In the genomic region with DNA sequence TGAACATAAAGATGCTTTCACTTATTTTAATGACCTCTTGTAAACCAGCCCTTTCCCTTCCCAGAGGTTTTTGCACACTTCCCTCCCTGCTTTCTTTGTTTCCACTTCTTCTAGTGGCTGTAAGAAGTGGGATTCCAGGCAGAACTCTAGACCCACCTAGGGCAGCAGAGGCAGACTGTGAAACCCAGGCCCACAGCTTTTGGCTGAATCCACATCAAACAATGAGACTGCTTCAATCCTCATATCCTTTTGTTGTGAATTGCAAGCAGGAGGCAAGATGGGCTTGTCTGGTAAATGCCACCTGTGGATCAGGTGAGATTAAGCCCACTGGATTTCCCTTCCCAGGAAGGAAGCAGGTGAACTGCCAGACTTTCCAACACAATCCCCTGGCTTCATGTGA, we compare ENCODE assay signal across 16 cellular contexts. TPM values are rescaled to one million over a fixed set of nuclear protein-coding genes. Genes with fewer than 3 reads are reported as not detected.
DNase-seq lines count a peak whose midpoint lies in the region; ATAC-seq, FAIRE-seq and TF ChIP-seq lines count a peak whose summit lies in the region.
"Had no signal": no experiment of that assay in that cellular context is flagged by ENCODE, and none has a peak within 500 bp of the region (broad histone marks: within the 10 kb centered on the region; RNA-seq: fewer than 3 reads in every experiment).

No MANE protein-coding gene starts in this region.

- H3K4me1 ChIP-seq in mesendoderm (ENCODE audit: control insufficient read depth, low read depth, low read length) = peaks cover 11% of the 10 kb centered on the region
- H3K4me1 ChIP-seq: Caco-2, HAP-1 had no signal

- H3K56ac ChIP-seq in mesendoderm (ENCODE audit: low read length) = peak overlapping the region; percentile 59

- H4K8ac ChIP-seq in mesendoderm (ENCODE audit: low read depth, low read length) = no peak overlapping the region

- no peak overlapping the region for H3K4ac ChIP-seq in mesendoderm (ENCODE audit: low read depth, low read length)

- CTCF ChIA-PET in WTC11 (lab: Charles Lee) = interaction anchor here (0.9 to 6.6 kb wide), 6 partner anchors 10 to 58 kb away, joined by 3 to 45 read pairs (median 14); partner anchors contain the start of gene CCDC177

- no peak overlapping the region for H3K4me3 Mint-ChIP-seq in WTC11
- H3K4me3 Mint-ChIP-seq: CD8-positive, alpha-beta memory T cell; IgD-negative memory B cell had no signal

- no peaks in the 10 kb centered on the region for H3K36me3 ChIP-seq in mesendoderm (ENCODE audit: control insufficient read depth, insufficient read depth, low read length)
- H3K36me3 ChIP-seq: BLaER1, HAP-1 had no signal

- H3K18ac ChIP-seq in mesendoderm (ENCODE audit: low read length) = no peak overlapping the region

- no peak overlapping the region for H2AK5ac ChIP-seq in mesendoderm (ENCODE audit: low read length)

- H2BK120ac ChIP-seq in mesendoderm (ENCODE audit: low read depth, low read length) = no peak overlapping the region

- H2BK15ac ChIP-seq in mesendoderm (replicated peaks; ENCODE audit: low read depth) = no peak overlapping the region

- peaks cover 30% of the 10 kb centered on the region for H3K4me1 Mint-ChIP-seq in WTC11
- H3K4me1 Mint-ChIP-seq: CD8-positive, alpha-beta memory T cell; IgD-negative memory B cell had no signal

- peak overlapping the region; percentile 78 for H3K27ac Mint-ChIP-seq in WTC11
- H3K27ac Mint-ChIP-seq: CD8-positive, alpha-beta memory T cell; IgD-negative memory B cell had no signal

- H3K36me3 Mint-ChIP-seq in WTC11 = no peaks in the 10 kb centered on the region
- H3K36me3 Mint-ChIP-seq: IgD-negative memory B cell had no signal

- no peaks in the 10 kb centered on the region for H3K27me3 ChIP-seq in mesendoderm (ENCODE audit: insufficient read depth, low read length, poor library complexity)
- H3K27me3 ChIP-seq: BLaER1 had no signal

- no peak overlapping the region for H4K5ac ChIP-seq in mesendoderm (ENCODE audit: low read length)

- no peak overlapping the region for H3K4me2 ChIP-seq in mesendoderm (ENCODE audit: low read length)
- H3K4me2 ChIP-seq: BLaER1 had no signal

- ATAC-seq in WTC11 = peak; percentile 76
- ATAC-seq in GM18858 (IDR thresholded peaks at IDR 0.05; ENCODE audit: unreplicated experiment) = no peak

- H3K23ac ChIP-seq in mesendoderm (ENCODE audit: low read length) = no peak overlapping the region

- POLR2A ChIA-PET in WTC11 (lab: Charles Lee) = no interaction called here

- TF ChIP-seq CTCF in WTC11 (IDR thresholded peaks at IDR 0.05) = no peak

- peak overlapping the region; percentile 42 for H3K9ac ChIP-seq in mesendoderm (ENCODE audit: low read length)
- H3K9ac ChIP-seq: BLaER1 had no signal

- H3K4me3 ChIP-seq in mesendoderm (ENCODE audit: low read length) = no peak overlapping the region
- H3K4me3 ChIP-seq: BLaER1, HAP-1 had no signal

- peaks cover 2% of the 10 kb centered on the region for H3K27me3 Mint-ChIP-seq in WTC11 (ENCODE audit: low read depth)

- peak overlapping the region; percentile 76 for H3K27ac ChIP-seq in mesendoderm (ENCODE audit: low read depth, low read length)
- H3K27ac ChIP-seq: 22Rv1, BLaER1 had no signal

- no peaks in the 10 kb centered on the region for H3K9me3 Mint-ChIP-seq in WTC11
- H3K9me3 Mint-ChIP-seq: CD8-positive, alpha-beta memory T cell; IgD-negative memory B cell had no signal

- no peaks in the 10 kb centered on the region for H3K79me1 ChIP-seq in mesendoderm (ENCODE audit: low read length)

- DNase-seq in NCI-H345 (lab: John Stamatoyannopoulos, UW) (peak; percentile 14), NCI-H345 treated with DMSO at 0.1 percent for 48 hours (lab: John Stamatoyannopoulos, UW; ENCODE audit: unreplicated experiment) (no peak), NCI-H146 (lab: John Stamatoyannopoulos, UW) (peak; percentile 48), WTC11 (ENCODE audit: low spot score) (no peak), mesendoderm (peak; percentile 89), HK-2 (ENCODE audit: unreplicated experiment) (no peak), frontal cortex (ENCODE audit: low spot score in 2 of 2) (no peak)
- DNase-seq: Caco-2; CD8-positive, alpha-beta memory T cell; GF-D8; GOT3 had no signal

- FAIRE-seq in frontal cortex (lab: Jason Lieb, UNC) = no peak

- H3K79me2 ChIP-seq in mesendoderm (ENCODE audit: control insufficient read depth, insufficient read depth, low read length) = no peaks in the 10 kb centered on the region

- H2BK5ac ChIP-seq in mesendoderm (ENCODE audit: low read length) = peak overlapping the region; percentile 93

TF ChIP-seq in WTC11, 78 proteins besides CTCF, POLR2A, EP300 and RAD21:
- 0 out of 2 replicates have a peak, but pooled peaks have one; percentile 39 for TF ChIP-seq ZNF232 (CRISPR knock-in tag; IDR thresholded peaks at IDR 0.05)
- TF ChIP-seq ZNF425 (CRISPR knock-in tag; conservative IDR thresholded peaks at IDR 0.05) = no peak
- peak; percentile 46; the same call in 1 of the 2 replicates for TF ChIP-seq TEAD1 (CRISPR knock-in tag; IDR thresholded peaks at IDR 0.05)
- TF ChIP-seq ETV6 (CRISPR knock-in tag; IDR thresholded peaks at IDR 0.05) = 0 out of 2 replicates have a peak, but pooled peaks have one; percentile 18

RNA-seq across cellular contexts. Expression of gene CCDC177, which starts 12.8 kb away (rescaled TPM):
- total RNA-seq in WTC11 (2021) (1.7 to 2.2 TPM (median 2.1 TPM) in 3 replicates), frontal cortex (4.5 TPM)
- 2.1 TPM for polyA plus RNA-seq in mesendoderm (2013, experiment 1 of 2)
- polyA plus RNA-seq in mesendoderm (2013, experiment 2 of 2) = 1.8 TPM
- total RNA-seq: CD8-positive, alpha-beta memory T cell had no signal
- polyA plus RNA-seq: CD8-positive, alpha-beta memory T cell; IgD-negative memory B cell had no signal

RNA-seq across cellular contexts. Expression of gene SUSD6, which starts 49.5 kb away (rescaled TPM):
- total RNA-seq in WTC11 (2021) = 6.6 to 10.1 TPM (median 8.1 TPM) in 3 replicates
- 2.9 TPM for polyA plus RNA-seq in mesendoderm (2013, experiment 1 of 2)
- polyA plus RNA-seq in mesendoderm (2013, experiment 2 of 2) = 2.6 TPM
- 4.9 TPM for total RNA-seq in frontal cortex

Comparison
In these comparisons a context has a peak if more than half of its experiments do, and no peak if none do; other contexts are left out.
1. DNase-seq: peak in NCI-H345 (single experiment), NCI-H146 (single experiment) and mesendoderm (single experiment); none in NCI-H345 treated with DMSO at 0.1 percent for 48 hours (single experiment), WTC11 (single experiment), HK-2 (single experiment) and frontal cortex (0 of 2).